8 cellular contexts compared by ENCODE assay signal in genomic region chr19:17334414-17335409, GRCh38. TPM values are rescaled to one million over a fixed set of nuclear protein-coding genes. Genes with fewer than 3 reads are reported as not detected.
A peak's percentile ranks its signal among the peaks of the same experiment; 100 is the strongest.
DNase-seq lines count a peak whose midpoint lies in the region; FAIRE-seq and TF ChIP-seq lines count a peak whose summit lies in the region.

ANO8 (minus strand) TSS chr19:17334855; CDS start chr19:17334670, 185 bp downstream.

- H3K27ac ChIP-seq in SK-N-SH (ENCODE audit: low read depth in 2 of 2, low read length in 1 of 2), result peak within 1 kb of the TSS; percentile 48 to 87
- peak within 1 kb of the TSS; percentile 78 for H3K27ac ChIP-seq in suprapubic skin

- peak; percentile 50 for TF ChIP-seq POLR2A in H54 (IDR thresholded peaks at IDR 0.05; ENCODE audit: low read depth, low read length)
- TF ChIP-seq POLR2A in suprapubic skin (IDR thresholded peaks at IDR 0.05), result no peak

- H3K4me3 ChIP-seq in SK-N-SH (ENCODE audit: low read depth in 2 of 2, low read length in 1 of 2), result peak within 1 kb of the TSS; percentile 83 to 92
- peak within 1 kb of the TSS; percentile 74 for H3K4me3 ChIP-seq in suprapubic skin

- H3K79me2 ChIP-seq in SK-N-SH (ENCODE audit: insufficient read depth), result peaks cover 8% of the 10 kb centered on the region; the same call in 1 of the 2 replicates

- DNase-seq in D341Med (ENCODE audit: low spot score) (peak; percentile 93), H54 (ENCODE audit: insufficient read length, low spot score) (peak; percentile 95), NCI-H1092 treated with DMSO at 0.1 percent for 48 hours (lab: John Stamatoyannopoulos, UW) (peak; percentile 95), SK-N-SH (peak; percentile 94), glomerular endothelial cell (ENCODE audit: extremely low read depth, low read depth, low spot score) (peak; percentile 85), occipital lobe (lab: John Stamatoyannopoulos, UW) (peak; percentile 95), suprapubic skin (ENCODE audit: low spot score in 2 of 2) (peak; percentile 97)
- peak; percentile 97 for DNase-seq in activated naive CD4-positive, alpha-beta T cell treated with anti-CD3 and anti-CD28 coated beads, Interleukin-2, amount 50 U/mL, for 16 hours

- peaks cover 0 to 2% of the 10 kb centered on the region in 2 experiments for H3K36me3 ChIP-seq in SK-N-SH (replicated peaks in 1 of 2; ENCODE audit: control insufficient read depth in 1 of 2, insufficient read depth in 2 of 2, low read length in 1 of 2)
- H3K36me3 ChIP-seq in suprapubic skin, result no peaks in the 10 kb centered on the region

- WGBS in SK-N-SH (ENCODE audit: low lambda C conversion rate), result 3% methylated on average over 32 of the region's 86 CpGs
- 3% methylated on average over 37 of the region's 86 CpGs for WGBS in suprapubic skin

- FAIRE-seq in H54 (lab: Jason Lieb, UNC), result no peak

- no peak for TF ChIP-seq EP300 in SK-N-SH (IDR thresholded peaks at IDR 0.05; ENCODE audit: borderline replicate concordance in 1 of 2, low read depth in 1 of 2, low read length in 1 of 2)
- no peak for TF ChIP-seq EP300 in suprapubic skin (IDR thresholded peaks at IDR 0.05)

- TF ChIP-seq RAD21 in SK-N-SH (IDR thresholded peaks at IDR 0.05; ENCODE audit: low read length), result no peak

- H2AFZ ChIP-seq in SK-N-SH (ENCODE audit: low read depth), result peak within 1 kb of the TSS; percentile 95

- H3K27me3 ChIP-seq in SK-N-SH (ENCODE audit: insufficient read depth) (no peaks in the 10 kb centered on the region), suprapubic skin (peaks cover 7% of the 10 kb centered on the region)

- no peaks in the 10 kb centered on the region for H3K9me2 ChIP-seq in SK-N-SH

- H3K9ac ChIP-seq in SK-N-SH, result peak within 1 kb of the TSS; percentile 71

- H4K20me1 ChIP-seq in SK-N-SH (ENCODE audit: insufficient read depth), result no peaks in the 10 kb centered on the region

- H3K4me1 ChIP-seq in SK-N-SH (ENCODE audit: control insufficient read depth in 1 of 2, insufficient read depth in 2 of 2, low read depth in 1 of 2, low read length in 1 of 2) (peaks cover 0 to 24% of the 10 kb centered on the region in 2 experiments; a peak in 1 of 4 replicates), suprapubic skin (peaks cover 45% of the 10 kb centered on the region)

- TF ChIP-seq CTCF in SK-N-SH (IDR thresholded peaks at IDR 0.05) (no peak), suprapubic skin (IDR thresholded peaks at IDR 0.05) (no peak)

- H3F3A ChIP-seq in SK-N-SH (replicated peaks; ENCODE audit: insufficient read depth), result peaks cover 8% of the 10 kb centered on the region

- H3K4me2 ChIP-seq in SK-N-SH, result peak within 1 kb of the TSS; percentile 96

- POLR2A ChIA-PET in SK-N-SH (lab: Yijun Ruan, JAX), result no interaction called here

- H3K9me3 ChIP-seq in SK-N-SH, result no peaks in the 10 kb centered on the region
- H3K9me3 ChIP-seq in suprapubic skin, result no peaks in the 10 kb centered on the region

- CTCF ChIA-PET in SK-N-SH (lab: Yijun Ruan, JAX), result interaction anchor here (1.3 to 1.9 kb wide), 2 partner anchors 10 to 52 kb away, joined by 3 to 8 read pairs; no protein-coding TSS in a partner anchor

TF ChIP-seq in SK-N-SH, 30 proteins besides CTCF, POLR2A, EP300 and RAD21:
- TF ChIP-seq SIN3A (IDR thresholded peaks at IDR 0.05; ENCODE audit: borderline replicate concordance, low read depth, low read length) (peak; percentile 86; the same call in 1 of the 2 replicates), JUND (IDR thresholded peaks at IDR 0.05) (no peak), MAX (IDR thresholded peaks at IDR 0.05; ENCODE audit: low read depth) (peak; percentile 57; the same call in 1 of the 2 replicates), MXI1 (IDR thresholded peaks at IDR 0.05; ENCODE audit: low read depth, low read length) (peak; percentile 75; the same call in 1 of the 2 replicates), RCOR1 (IDR thresholded peaks at IDR 0.05; ENCODE audit: low read length) (peak; percentile 51; the same call in 1 of the 2 replicates), PBX3 (IDR thresholded peaks at IDR 0.05) (peak; percentile 92), CHD2 (IDR thresholded peaks at IDR 0.05; ENCODE audit: low read length, partially characterized antibody) (peak; percentile 41), NFIC (IDR thresholded peaks at IDR 0.05; ENCODE audit: borderline replicate concordance) (no peak)
TF ChIP-seq in SK-N-SH: peak in this region for 6.

RNA-seq across cellular contexts. Expression of gene ANO8, which starts in this region (rescaled TPM):
- polyA plus RNA-seq in SK-N-SH (2012; rRNA removed), result 5.0 and 7.8 TPM in 2 replicates
- polyA plus RNA-seq in SK-N-SH (2012; cell fraction: cytosol; rRNA removed), result 2.6 and 4.2 TPM in 2 replicates
- 21.4 and 31.6 TPM in 2 replicates for polyA plus RNA-seq in SK-N-SH (2012; cell fraction: nucleus; rRNA removed)
- 6.3 and 9.6 TPM in 2 replicates for total RNA-seq in glomerular endothelial cell
- 29.6 TPM for total RNA-seq in occipital lobe
- total RNA-seq in suprapubic skin, result 10 to 100 TPM; 29.9 to 47.1 (median 37.1) TPM

Comparison
In these comparisons a context has a peak if more than half of its experiments do, and no peak if none do; other contexts are left out.
1. Peak in every context shown above with its lines: DNase-seq, H3K4me3 ChIP-seq and H3K27ac ChIP-seq.